In the genomic region with DNA sequence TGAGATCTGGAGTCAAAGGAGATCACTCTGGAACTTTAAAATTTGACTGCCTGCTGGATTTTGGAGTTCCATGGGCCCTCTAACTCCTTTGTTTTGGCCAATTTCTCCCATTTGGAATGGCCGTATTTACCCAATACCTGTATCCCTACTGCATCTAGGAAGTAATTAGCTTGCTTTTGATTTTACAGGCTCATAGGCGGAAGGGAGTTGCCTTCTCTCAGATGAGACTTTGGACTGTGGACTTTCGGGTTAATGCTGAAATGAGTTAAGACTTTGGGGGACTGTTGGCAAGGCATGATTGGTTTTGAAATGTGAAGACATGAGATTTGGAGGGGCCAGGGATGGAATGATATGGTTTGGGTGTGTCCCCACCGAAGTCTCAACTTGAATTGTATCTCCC, we compare ENCODE assay signal across 10 cellular contexts. TPM values are rescaled to one million over a fixed set of nuclear protein-coding genes. Genes with fewer than 3 reads are reported as not detected.
"Had no signal": no experiment of that assay in that cellular context is flagged by ENCODE, and none has a peak within 500 bp of the region (broad histone marks: within the 10 kb centered on the region; RNA-seq: fewer than 3 reads in every experiment).

No MANE protein-coding gene starts in this region.

RNA-seq across cellular contexts. Expression of a gene that starts 31.1 kb away (rescaled TPM):
- total RNA-seq: activated naive CD4-positive, alpha-beta T cell treated with anti-CD3 and anti-CD28 coated beads for 36 hours; activated naive CD4-positive, alpha-beta T cell treated with anti-CD3 and anti-CD28 coated beads, Interleukin-2, amount 50 U/mL, for 72 hours; activated naive CD8-positive, alpha-beta T cell treated with anti-CD3 and anti-CD28 coated beads, Interleukin-2, amount 10 ng/mL, durations not matched to agents 7 days and 5 days; activated T-helper 1 cell treated with anti-CD3 and anti-CD28 coated beads, Interleukin-12 subunit alpha, Interleukin-12 subunit beta, Interleukin-2, Interleukin-4 antibody, amounts not matched to agents 30 ng/mL and 10 ng/mL and 1 ng/mL, durations not matched to agents 14 hours and 24 hours and 36 hours; activated T-helper 17 cell treated with anti-CD3 and anti-CD28 coated beads, Interleukin-2, amount 50 U/mL, for 72 hours; activated T-helper 2 cell treated with anti-CD3 and anti-CD28 coated beads, Interferon-gamma antibody, Interleukin-2, Interleukin-4, amounts not matched to agents 10 μg/mL and 5 μg/mL and 100 μg/mL, durations not matched to agents 14 hours and 24 hours and 36 hours; astrocyte; breast epithelium; bronchial epithelial cell; cerebellum had no signal
